ENCODE assay signal across 8 cellular contexts in genomic region chr17:78484300-78485159, GRCh38.
DNase-seq lines count a peak whose midpoint lies in the region; ATAC-seq, FAIRE-seq and TF ChIP-seq lines count a peak whose summit lies in the region.

No MANE protein-coding gene starts in this region.

- H3K4me1 ChIP-seq in H1 (replicated peaks in 1 of 4; ENCODE audit: control insufficient read depth in 3 of 4, insufficient read depth in 4 of 4, low read length in 3 of 4): peaks cover 0 to 10% (median 8%) of the 10 kb centered on the region in 4 experiments; a peak in 5 of 7 replicates
- no peaks in the 10 kb centered on the region for H3K4me1 ChIP-seq in pancreas

- intact Hi-C loops in pancreas (cut with DNase I): no loop called here

- CTCF ChIA-PET in H1 (lab: Charles Lee; ENCODE audit: partially characterized antibody): interaction anchor here (1.0 to 2.3 kb wide), 3 partner anchors 10 to 223 kb away, joined by 5 to 16 read pairs (median 7); no protein-coding TSS in a partner anchor

- no peak for TF ChIP-seq POLR2A in H1 (IDR thresholded peaks at IDR 0.05; ENCODE audit: control extremely low read depth in 1 of 2, low read depth in 2 of 2, low read length in 2 of 2)

- DNase-seq in Caki2 (ENCODE audit: low read depth): peak; percentile 32
- peak; percentile 52 for DNase-seq in activated CD4-positive, alpha-beta T cell treated with anti-CD3 and anti-CD28 coated beads, Interleukin-2, amount 50 U/mL, for 1 hour
- peak in 1 of 2 experiments; percentile 96 for DNase-seq in H1 (ENCODE audit: low read depth in 1 of 2, low spot score in 2 of 2)
- DNase-seq in pancreas: no peak
- DNase-seq in DMS 273 (lab: John Stamatoyannopoulos, UW; ENCODE audit: unreplicated experiment): no peak
- DNase-seq in HuH-7 (ENCODE audit: low spot score): no peak

- H3K4me3 ChIP-seq in H1 (ENCODE audit: extremely low read depth in 1 of 4, insufficient read depth in 2 of 4, low read depth in 3 of 4, low read length in 4 of 4) (peak overlapping the region; percentile 53 to 74 (median 68)), pancreas (no peak overlapping the region)

- no peak overlapping the region for H2AK5ac ChIP-seq in H1 (ENCODE audit: low read depth, low read length)

- peak overlapping the region; percentile 95; the same call in 1 of the 2 replicates for H2AFZ ChIP-seq in H1 (ENCODE audit: low read length)

- H2BK15ac ChIP-seq in H1 (ENCODE audit: low read length): no peak overlapping the region

- H3K23ac ChIP-seq in H1 (ENCODE audit: insufficient read length): no peak overlapping the region

- H3K27ac ChIP-seq in H1 (ENCODE audit: low read depth, low read length) (no peak overlapping the region), pancreas (no peak overlapping the region)

- H3K9me3 ChIP-seq in H1 (ENCODE audit: insufficient read depth in 2 of 2, low read depth in 1 of 2, low read length in 1 of 2) (no peaks in the 10 kb centered on the region), pancreas (no peaks in the 10 kb centered on the region)

- H3K79me2 ChIP-seq in H1 (ENCODE audit: control insufficient read depth in 1 of 2, insufficient read depth in 2 of 2, low read length in 2 of 2): no peaks in the 10 kb centered on the region

- peak overlapping the region; percentile 62 for H4K91ac ChIP-seq in H1 (replicated peaks; ENCODE audit: insufficient read length, low read length)

- no peaks in the 10 kb centered on the region for H3K36me3 ChIP-seq in H1 (ENCODE audit: control insufficient read depth in 2 of 4, insufficient read depth in 4 of 4, low read length in 3 of 4)
- no peaks in the 10 kb centered on the region for H3K36me3 ChIP-seq in pancreas

- in situ Hi-C loops in Caki2 (cut with HindIII; ENCODE audit: low pct_unique_long_range_greater_than_20kb, low sequenced_read_pairs): loop anchor here (25.0 kb wide), 1 partner anchor 228 kb away; no protein-coding TSS in a partner anchor

- TF ChIP-seq EP300 in H1 (IDR thresholded peaks at IDR 0.05; ENCODE audit: borderline replicate concordance in 1 of 2, low read depth in 2 of 2, low read length in 2 of 2): no peak

- peak; percentile 55 for ATAC-seq in HG03354 (IDR thresholded peaks at IDR 0.05; ENCODE audit: poor library complexity, severe bottlenecking, unreplicated experiment)
- ATAC-seq in pancreas: peak; percentile 61 to 96 (median 62)
- no peak for ATAC-seq in HG02981 (IDR thresholded peaks at IDR 0.05; ENCODE audit: unreplicated experiment)

- no peak overlapping the region for H2BK12ac ChIP-seq in H1 (ENCODE audit: low read depth, low read length)

- 16% methylated on average over 14 of the region's 39 CpGs; no CpG with 5 or more reads in 1 of the 2 experiments for WGBS in H1 (ENCODE audit: extremely low coverage in 1 of 2, insufficient coverage in 1 of 2, insufficient read length in 1 of 2, insufficient replicate concordance in 2 of 2, low coverage in 1 of 2, low lambda C conversion rate in 2 of 2, missing lambda C conversion rate in 1 of 2), 2 experiments
- 6 to 14% methylated on average over 32 to 39 of the region's 39 CpGs for WGBS in pancreas, 2 donors

- peak overlapping the region; percentile 48 for H3K18ac ChIP-seq in H1 (ENCODE audit: extremely low read depth, low read length)

- peak overlapping the region; percentile 83 for H4K5ac ChIP-seq in H1 (ENCODE audit: insufficient read length, low read depth, low read length)

- H4K8ac ChIP-seq in H1 (ENCODE audit: extremely low read depth, insufficient read depth, low read length): peak overlapping the region; percentile 88

- POLR2A ChIA-PET in H1 (lab: Charles Lee; ENCODE audit: partially characterized antibody): interaction anchor here (0.6 kb wide), 1 partner anchor 47 kb away, joined by 3 read pairs; no protein-coding TSS in a partner anchor

- H2BK5ac ChIP-seq in H1 (ENCODE audit: low read depth, low read length): no peak overlapping the region; the same call in 1 of the 2 replicates

- no peak for TF ChIP-seq RAD21 in H1 (IDR thresholded peaks at IDR 0.05 in 1 of 2, conservative IDR thresholded peaks at IDR 0.05 in 1 of 2; ENCODE audit: low read depth in 2 of 2, low read length in 2 of 2)

- H3K27me3 ChIP-seq in H1 (replicated peaks in 1 of 4; ENCODE audit: control insufficient read depth in 3 of 4, extremely low read depth in 1 of 4, insufficient read depth in 3 of 4, low read length in 3 of 4): peaks cover 0 to 3% (median 0%) of the 10 kb centered on the region in 4 experiments; a peak in 2 of 7 replicates
- no peaks in the 10 kb centered on the region for H3K27me3 ChIP-seq in pancreas

- FAIRE-seq in H1 (lab: Jason Lieb, UNC) (no peak), pancreas (lab: Jason Lieb, UNC) (no peak)

- peaks cover 11% of the 10 kb centered on the region; the same call in 1 of the 2 replicates for H3K23me2 ChIP-seq in H1 (ENCODE audit: low read depth, low read length)

- no peaks in the 10 kb centered on the region for H4K20me1 ChIP-seq in H1 (replicated peaks in 1 of 2; ENCODE audit: control insufficient read depth in 1 of 2, insufficient read depth in 2 of 2, low read length in 2 of 2)

- H3K79me1 ChIP-seq in H1 (ENCODE audit: low read depth, low read length): peaks cover 3% of the 10 kb centered on the region

- no peak for TF ChIP-seq CTCF in H1 (IDR thresholded peaks at IDR 0.05; ENCODE audit: control extremely low read depth in 1 of 3, insufficient read depth in 1 of 3, low read depth in 1 of 3, low read length in 3 of 3)
- TF ChIP-seq CTCF in pancreas (IDR thresholded peaks at IDR 0.05): no peak

- H3K4ac ChIP-seq in H1 (replicated peaks; ENCODE audit: insufficient read length, low read depth, low read length): peak overlapping the region; percentile 93

- H3K9ac ChIP-seq in H1 (replicated peaks in 1 of 4; ENCODE audit: extremely low read depth in 1 of 4, low read depth in 3 of 4, low read length in 3 of 4): no peak overlapping the region

- H3K56ac ChIP-seq in H1 (replicated peaks; ENCODE audit: insufficient read length, low read depth, low read length): peak overlapping the region; percentile 93

- peak overlapping the region; percentile 84 to 95 for H3K4me2 ChIP-seq in H1 (ENCODE audit: insufficient read depth in 1 of 2, low read depth in 2 of 2, low read length in 2 of 2)

- no peak overlapping the region for H3K14ac ChIP-seq in H1 (ENCODE audit: insufficient read length)

- no peak overlapping the region for H2BK120ac ChIP-seq in H1 (replicated peaks; ENCODE audit: low read depth, low read length)

- no peak overlapping the region for H2BK20ac ChIP-seq in H1 (ENCODE audit: low read length)

TF ChIP-seq in H1, 55 proteins besides CTCF, POLR2A, EP300 and RAD21:
- TF ChIP-seq HDAC2 (IDR thresholded peaks at IDR 0.05; ENCODE audit: borderline replicate concordance in 1 of 2, low read depth in 2 of 2, low read length in 2 of 2): peak in 1 of 2 experiments; percentile 67; a peak in 1 of 4 replicates
- TF ChIP-seq SIX5 (IDR thresholded peaks at IDR 0.05; ENCODE audit: low read depth, low read length): no peak
- TF ChIP-seq RXRA (IDR thresholded peaks at IDR 0.05; ENCODE audit: insufficient read depth, low read depth, low read length): no peak
- TF ChIP-seq, protein P1, sequence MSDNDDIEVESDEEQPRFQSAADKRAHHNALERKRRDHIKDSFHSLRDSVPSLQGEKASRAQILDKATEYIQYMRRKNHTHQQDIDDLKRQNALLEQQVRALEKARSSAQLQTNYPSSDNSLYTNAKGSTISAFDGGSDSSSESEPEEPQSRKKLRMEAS (IDR thresholded peaks at IDR 0.05): peak; percentile 84
- TF ChIP-seq KDM4A (IDR thresholded peaks at IDR 0.05; ENCODE audit: low read depth, low read length, severe bottlenecking): peak; percentile 92
- TF ChIP-seq E2F6 (IDR thresholded peaks at IDR 0.05): 0 out of 2 replicates have a peak, but pooled peaks have one; percentile 21
- TF ChIP-seq SIN3A (conservative IDR thresholded peaks at IDR 0.05 in 1 of 2, IDR thresholded peaks at IDR 0.05 in 1 of 2; ENCODE audit: low read depth in 1 of 2, low read length in 2 of 2): peak in 1 of 2 experiments; percentile 40; a peak in 1 of 4 replicates
- 0 out of 2 replicates have a peak, but pooled peaks have one; percentile 37 for TF ChIP-seq PHF8 (conservative IDR thresholded peaks at IDR 0.05; ENCODE audit: low read depth, low read length)

Comparison
In these comparisons a context has a peak if more than half of its experiments do, and no peak if none do; other contexts are left out.
1. DNase-seq: peak in Caki2 (single experiment) and activated CD4-positive, alpha-beta T cell treated with anti-CD3 and anti-CD28 coated beads, Interleukin-2, amount 50 U/mL, for 1 hour (single experiment); none in pancreas (0 of 6), DMS 273 (single experiment) and HuH-7 (single experiment).
2. H3K4me3 ChIP-seq: peak in H1 (4 of 4); none in pancreas (0 of 4).